Comparison of ENCODE assay signal across 20 cellular contexts in the genomic region with DNA sequence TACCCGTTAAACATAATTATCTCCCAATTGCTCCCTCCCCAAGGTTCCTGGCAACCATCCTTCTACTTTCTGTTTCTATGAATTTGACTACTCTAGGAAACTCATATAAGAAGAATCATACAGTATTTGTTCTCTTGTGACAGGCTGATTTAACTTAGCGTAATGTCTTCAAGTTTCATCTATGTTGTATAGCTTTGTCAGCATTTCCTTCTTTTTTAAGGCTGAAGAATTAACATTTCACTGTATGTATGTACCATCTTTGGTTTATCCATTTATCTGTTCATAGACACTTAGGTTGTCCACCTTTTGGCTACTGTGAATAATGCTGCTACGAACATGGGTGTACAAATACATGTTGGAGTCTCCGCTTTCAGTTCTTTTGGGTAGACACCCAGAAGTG.
"Had no signal": no experiment of that assay in that cellular context is flagged by ENCODE, and none has a peak within 500 bp of the region (broad histone marks: within the 10 kb centered on the region; RNA-seq: fewer than 3 reads in every experiment).

No MANE protein-coding gene starts in this region.

- H3K9me3 ChIP-seq: MG63, SJSA1 had no signal

- H3K27ac ChIP-seq: SJSA1, SK-N-MC had no signal

- H3K27me3 ChIP-seq: MG63, SJSA1 had no signal

- DNase-seq: Karpas-422, KG1, MG63, NCI-H1092 treated with DMSO at 0.1 percent for 48 hours, NCI-H1436, NCI-H187, NCI-H2029, NCI-H2081 treated with DMSO at 0.1 percent for 48 hours, NCI-H2171, NCI-H226, NCI-H446, NCI-H510A, NCI-H524 treated with DMSO at 0.1 percent for 48 hours, NCI-H69, NCI-H774, Right ventricle myocardium superior, RPMI8226, SIG-M5 had no signal

- H3K4me1 ChIP-seq: SJSA1 had no signal

- H3K4me3 ChIP-seq: MG63, SJSA1, SK-N-MC had no signal

- H3K36me3 ChIP-seq: MG63, SJSA1 had no signal
